Comparison of ENCODE assay signal across 8 cellular contexts in genomic region chr13:74134226-74134776, GRCh38. TPM values are rescaled to one million over a fixed set of nuclear protein-coding genes. Genes with fewer than 3 reads are reported as not detected.
A peak's percentile ranks its signal among the peaks of the same experiment; 100 is the strongest.
DNase-seq lines count a peak whose midpoint lies in the region; ATAC-seq lines count a peak whose summit lies in the region.

TSS of gene KLF12 (minus strand) at chr13:74134404.

- peaks cover 46% of the 10 kb centered on the region for H3K4me1 ChIP-seq in CD4-positive, CD25-positive, alpha-beta regulatory T cell (ENCODE audit: control insufficient read depth, insufficient read depth, low read length, poor library complexity, severe bottlenecking)
- H3K4me1 ChIP-seq in effector memory CD4-positive, alpha-beta T cell (ENCODE audit: control insufficient read depth, insufficient read depth, low read length, poor library complexity, severe bottlenecking): peaks cover 20% of the 10 kb centered on the region

- H3K27me3 ChIP-seq in CD4-positive, CD25-positive, alpha-beta regulatory T cell (ENCODE audit: control insufficient read depth, insufficient read depth, low read length): no peaks in the 10 kb centered on the region
- no peaks in the 10 kb centered on the region for H3K27me3 ChIP-seq in effector memory CD4-positive, alpha-beta T cell (replicated peaks; ENCODE audit: control insufficient read depth, insufficient read depth, low read length, poor library complexity, severe bottlenecking)

- peaks cover 16% of the 10 kb centered on the region for H3K27me3 Mint-ChIP-seq in CD4-positive, CD25-positive, alpha-beta regulatory T cell

- H3K36me3 ChIP-seq in CD4-positive, CD25-positive, alpha-beta regulatory T cell (ENCODE audit: control insufficient read depth, insufficient read depth, low read length): no peaks in the 10 kb centered on the region
- H3K36me3 ChIP-seq in effector memory CD4-positive, alpha-beta T cell (ENCODE audit: control insufficient read depth, insufficient read depth, low read length): no peaks in the 10 kb centered on the region

- ATAC-seq in CD4-positive, CD25-positive, alpha-beta regulatory T cell (ENCODE audit: low read depth in 2 of 2): peak; percentile 63 to 69
- ATAC-seq in GM19452 (IDR thresholded peaks at IDR 0.05; ENCODE audit: unreplicated experiment) (peak; percentile 56), HG03565 (IDR thresholded peaks at IDR 0.05; ENCODE audit: unreplicated experiment) (peak; percentile 50)

- H3K27ac Mint-ChIP-seq in CD4-positive, CD25-positive, alpha-beta regulatory T cell: peak within 1 kb of the TSS; percentile 99 to 100 (median 99)

- H3K4me3 Mint-ChIP-seq in CD4-positive, CD25-positive, alpha-beta regulatory T cell: peak within 1 kb of the TSS; percentile 94 to 100 (median 100)

- H3K4me3 ChIP-seq in CD4-positive, CD25-positive, alpha-beta regulatory T cell (ENCODE audit: low read depth, low read length): peak within 1 kb of the TSS; percentile 98
- peak within 1 kb of the TSS; percentile 88 for H3K4me3 ChIP-seq in effector memory CD4-positive, alpha-beta T cell (ENCODE audit: insufficient read depth, low read depth, low read length, poor library complexity, severe bottlenecking)

- peak; percentile 88 to 94 (median 89) for DNase-seq in CD4-positive, CD25-positive, alpha-beta regulatory T cell
- DNase-seq in NCI-H82 (lab: John Stamatoyannopoulos, UW) (peak; percentile 99), mesenteric fat pad (ENCODE audit: low spot score) (peak; percentile 92)
- peak; percentile 84 to 89 for DNase-seq in activated CD8-positive, alpha-beta memory T cell treated with anti-CD3 and anti-CD28 coated beads for 1 hour (ENCODE audit: extremely low read depth in 1 of 2, low read depth in 1 of 2)
- DNase-seq in effector memory CD4-positive, alpha-beta T cell: peak; percentile 90 to 93 (median 90)
- peak; percentile 61 for DNase-seq in stimulated activated CD8-positive, alpha-beta memory T cell treated with anti-CD3 and anti-CD28 coated beads, Interleukin-15, amount 100 ng/mL, for 24 hours (ENCODE audit: low read depth)

- H3K36me3 Mint-ChIP-seq in CD4-positive, CD25-positive, alpha-beta regulatory T cell: no peaks in the 10 kb centered on the region

- H3K9me3 Mint-ChIP-seq in CD4-positive, CD25-positive, alpha-beta regulatory T cell: no peaks in the 10 kb centered on the region

- H3K27ac ChIP-seq in CD4-positive, CD25-positive, alpha-beta regulatory T cell (ENCODE audit: insufficient read depth, low read length, poor library complexity, severe bottlenecking): peak within 1 kb of the TSS; percentile 93
- peak within 1 kb of the TSS; percentile 97 for H3K27ac ChIP-seq in effector memory CD4-positive, alpha-beta T cell (ENCODE audit: insufficient read depth, low read length, poor library complexity, severe bottlenecking)

- H3K4me1 Mint-ChIP-seq in CD4-positive, CD25-positive, alpha-beta regulatory T cell: peaks cover 19 to 37% (median 27%) of the 10 kb centered on the region in 4 donors

- H3K9me3 ChIP-seq in CD4-positive, CD25-positive, alpha-beta regulatory T cell (ENCODE audit: control insufficient read depth in 2 of 2, low read length in 2 of 2): no peaks in the 10 kb centered on the region
- H3K9me3 ChIP-seq in effector memory CD4-positive, alpha-beta T cell (ENCODE audit: control insufficient read depth, low read length): no peaks in the 10 kb centered on the region

RNA-seq across cellular contexts. Expression of gene KLF12, which starts in this region (rescaled TPM):
- total RNA-seq in CD4-positive, CD25-positive, alpha-beta regulatory T cell: 95.1 TPM
- polyA plus RNA-seq in CD4-positive, CD25-positive, alpha-beta regulatory T cell: 10 to 100 TPM; 18.7 to 28.9 (median 26.1) TPM
- 4.8 TPM for total RNA-seq in mesenteric fat pad

Comparison
In these comparisons a context has a peak if more than half of its experiments do, and no peak if none do; other contexts are left out.
1. Peak in every context shown above with its lines: DNase-seq, ATAC-seq, H3K4me3 ChIP-seq and H3K27ac ChIP-seq.
2. RNA of gene KLF12 (total RNA-seq): 95.1 TPM in CD4-positive, CD25-positive, alpha-beta regulatory T cell (single experiment); 4.8 TPM in mesenteric fat pad (single experiment); every median in the first group is over 10 times any median in the second.